Comparison of ENCODE assay signal across 16 cellular contexts in genomic region chr2:41994177-41994576, GRCh38. TPM values are rescaled to one million over a fixed set of nuclear protein-coding genes. Genes with fewer than 3 reads are reported as not detected.
A peak's percentile ranks its signal among the peaks of the same experiment; 100 is the strongest.
DNase-seq lines count a peak whose midpoint lies in the region; ATAC-seq, FAIRE-seq and TF ChIP-seq lines count a peak whose summit lies in the region.
"Had no signal": no experiment of that assay in that cellular context is flagged by ENCODE, and none has a peak within 500 bp of the region (broad histone marks: within the 10 kb centered on the region; RNA-seq: fewer than 3 reads in every experiment).

No MANE protein-coding gene starts in this region.

- FAIRE-seq in HTR-8/SVneo (lab: Jason Lieb, UNC), result peak; percentile 31
- FAIRE-seq: endothelial cell of umbilical vein had no signal

- H3K9me3 Mint-ChIP-seq in endodermal cell, result peaks cover 14% of the 10 kb centered on the region
- H3K9me3 Mint-ChIP-seq: activated T-cell treated with anti-CD3 and anti-CD28 coated beads, Interleukin-2, amount 50 U/mL, for 72 hours had no signal

- intact Hi-C loops in mucosa of descending colon (cut with DNase I, micrococcal nuclease) (no loop called here), ovary (cut with DNase I) (no loop called here)

- H3K27ac ChIP-seq in endodermal cell (ENCODE audit: low read depth, low read length) (no peak overlapping the region), ovary (no peak overlapping the region)
- H3K27ac ChIP-seq: BLaER1, parathyroid adenoma had no signal

- 96 to 100% methylated on average over 5 of the region's 5 CpGs for WGBS in endodermal cell (ENCODE audit: insufficient coverage in 1 of 2, insufficient read length in 1 of 2), 2 experiments
- WGBS in ovary, 3 donors, result 87 to 96% (median 94%) methylated on average over 5 of the region's 5 CpGs

- no peak for TF ChIP-seq EP300 in ovary (IDR thresholded peaks at IDR 0.05)

- peaks cover 41% of the 10 kb centered on the region for H3K4me1 Mint-ChIP-seq in endodermal cell

- H3K4me1 ChIP-seq in endodermal cell (ENCODE audit: control insufficient read depth, insufficient read depth, low read length), result no peaks in the 10 kb centered on the region
- no peaks in the 10 kb centered on the region for H3K4me1 ChIP-seq in mucosa of descending colon (ENCODE audit: low read depth)
- H3K4me1 ChIP-seq in ovary (ENCODE audit: insufficient read depth), result peaks cover 13% of the 10 kb centered on the region
- H3K4me1 ChIP-seq: parathyroid adenoma had no signal

- no peak for TF ChIP-seq POLR2A in ovary (IDR thresholded peaks at IDR 0.05)

- DNase-seq in AG09319 (ENCODE audit: extremely low read depth, low read depth) (peak; percentile 71), HTR-8/SVneo (ENCODE audit: insufficient read length, low spot score) (no peak), endodermal cell (no peak), mucosa of descending colon (no peak), SIG-M5 treated with dmso at 0.1 percent for 504 hours (lab: John Stamatoyannopoulos, UW; ENCODE audit: unreplicated experiment) (no peak), ovary (no peak), dermis blood vessel endothelial cell (no peak), NCI-H345 (lab: John Stamatoyannopoulos, UW) (no peak)
- DNase-seq: activated CD4-positive, alpha-beta T cell treated with anti-CD3 and anti-CD28 coated beads, Interleukin-2, amount 50 U/mL, for 4 hours; activated T-cell treated with anti-CD3 and anti-CD28 coated beads, Interleukin-2, amount 50 U/mL, for 72 hours; left colon; NCI-H187 treated with DMSO at 0.1 percent for 48 hours; NCI-H748 treated with DMSO at 0.1 percent for 48 hours had no signal

- H3K4me3 ChIP-seq in endodermal cell (ENCODE audit: low read length) (peak overlapping the region; percentile 53), mucosa of descending colon (no peak overlapping the region), ovary (no peak overlapping the region)
- H3K4me3 ChIP-seq: BLaER1 had no signal

- no peak overlapping the region for H3K27ac Mint-ChIP-seq in endodermal cell
- H3K27ac Mint-ChIP-seq: activated T-cell treated with anti-CD3 and anti-CD28 coated beads, Interleukin-2, amount 50 U/mL, for 72 hours had no signal

- TF ChIP-seq CTCF in AG09319 (IDR thresholded peaks at IDR 0.05; ENCODE audit: low read depth, low read length) (no peak), endodermal cell (conservative IDR thresholded peaks at IDR 0.05) (no peak), mucosa of descending colon (IDR thresholded peaks at IDR 0.05) (no peak), ovary (IDR thresholded peaks at IDR 0.05) (no peak)

- H3K9me3 ChIP-seq in endodermal cell (ENCODE audit: control insufficient read depth, low read length), result peaks cover 22% of the 10 kb centered on the region
- H3K9me3 ChIP-seq in mucosa of descending colon, result no peaks in the 10 kb centered on the region
- H3K9me3 ChIP-seq in ovary, result no peaks in the 10 kb centered on the region

- H3K36me3 ChIP-seq in endodermal cell (ENCODE audit: control insufficient read depth, insufficient read depth, low read length), result no peaks in the 10 kb centered on the region
- H3K36me3 ChIP-seq in mucosa of descending colon (ENCODE audit: low read depth), result no peaks in the 10 kb centered on the region
- H3K36me3 ChIP-seq in ovary, result no peaks in the 10 kb centered on the region
- H3K36me3 ChIP-seq: BLaER1 had no signal

- peak; percentile 51 for ATAC-seq in mucosa of descending colon
- ATAC-seq: left colon had no signal

- peaks cover 3% of the 10 kb centered on the region for H3K27me3 Mint-ChIP-seq in endodermal cell (ENCODE audit: insufficient read depth)

- no peak overlapping the region for H3K9ac ChIP-seq in endodermal cell (ENCODE audit: extremely low read depth, low read length, poor library complexity, severe bottlenecking)
- H3K9ac ChIP-seq: BLaER1, parathyroid adenoma had no signal

- H3K36me3 Mint-ChIP-seq in endodermal cell (ENCODE audit: low read depth), result no peaks in the 10 kb centered on the region

- H3K27me3 ChIP-seq in endodermal cell (ENCODE audit: control insufficient read depth, insufficient read depth, low read length, poor library complexity, severe bottlenecking) (no peaks in the 10 kb centered on the region), ovary (no peaks in the 10 kb centered on the region)
- H3K27me3 ChIP-seq: BLaER1 had no signal

- no peak overlapping the region for H3K4me3 Mint-ChIP-seq in endodermal cell
- H3K4me3 Mint-ChIP-seq: activated T-cell treated with anti-CD3 and anti-CD28 coated beads, Interleukin-2, amount 50 U/mL, for 72 hours had no signal

RNA-seq across cellular contexts. Expression of gene PKDCC, which starts 53.6 kb away (rescaled TPM):
- 100 to 1,000 TPM in 1 of 2 donors, 10 to 100 TPM in 1; 85.3 to 105 TPM for total RNA-seq in endodermal cell
- polyA plus RNA-seq in endodermal cell (2013, experiment 1 of 2), result 124 TPM
- polyA plus RNA-seq in endodermal cell (2013, experiment 2 of 2), result 112 TPM
- 10 to 100 TPM; 79.3 to 88.8 (median 80.7) TPM for total RNA-seq in mucosa of descending colon
- total RNA-seq in ovary, result 100 to 1,000 TPM in 6 of 7 donors, 10 to 100 TPM in 1; 90.6 to 576 (median 272) TPM
- polyA plus RNA-seq in ovary, result 100 to 1,000 TPM in 1 of 2 donors, 10 to 100 TPM in 1; 58.5 to 117 TPM
- 2.0 and 2.6 TPM in 2 replicates for total RNA-seq in dermis blood vessel endothelial cell
- total RNA-seq: activated T-cell treated with anti-CD3 and anti-CD28 coated beads, Interleukin-2, amount 50 U/mL, for 72 hours had no signal

Comparison
In these comparisons a context has a peak if more than half of its experiments do, and no peak if none do; other contexts are left out.
1. RNA of gene PKDCC, which starts 53.6 kb away (total RNA-seq): 90.6 to 576 TPM in ovary, 85.3 to 105 TPM in endodermal cell and 79.3 to 88.8 TPM in mucosa of descending colon; 2.0 to 2.6 TPM in dermis blood vessel endothelial cell; every median in the first group is over 10 times any median in the second.